In the genomic region with DNA sequence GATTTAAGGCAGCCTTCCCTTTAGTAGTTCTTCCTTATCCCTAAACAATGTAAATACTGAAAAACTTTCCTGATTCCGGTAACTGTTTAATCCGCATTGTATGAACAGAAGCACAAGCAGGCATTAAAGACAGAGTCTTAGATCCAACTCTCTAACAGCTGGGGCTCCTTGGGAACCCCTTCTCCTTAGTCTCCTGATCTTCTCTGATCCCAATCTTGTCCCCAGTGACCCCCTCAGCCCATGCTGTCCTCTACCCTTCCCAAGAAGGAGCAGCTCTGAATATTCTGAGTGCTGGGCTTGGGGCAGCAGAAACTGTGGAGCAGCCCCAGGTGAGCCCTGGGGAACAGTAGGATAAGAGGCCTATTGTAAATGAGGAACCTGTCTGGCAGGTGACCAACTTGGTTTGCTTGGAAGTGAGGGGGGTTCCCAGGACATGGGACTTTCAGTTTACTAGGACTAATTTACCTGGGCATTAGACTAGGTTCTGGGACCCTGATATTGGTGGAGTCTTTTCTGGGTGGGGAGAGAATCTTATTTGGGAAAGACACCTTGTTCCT, we compare ENCODE assay signal across 17 cellular contexts. TPM values are rescaled to one million over a fixed set of nuclear protein-coding genes. Genes with fewer than 3 reads are reported as not detected.
DNase-seq lines count a peak whose midpoint lies in the region; ATAC-seq and TF ChIP-seq lines count a peak whose summit lies in the region.
"Had no signal": no experiment of that assay in that cellular context is flagged by ENCODE, and none has a peak within 500 bp of the region (broad histone marks: within the 10 kb centered on the region; RNA-seq: fewer than 3 reads in every experiment).

No MANE protein-coding gene starts in this region.

- no peaks in the 10 kb centered on the region for H3K4me1 Mint-ChIP-seq in T-helper 2 cell treated with Interferon-gamma antibody and Interleukin-4, amounts not matched to agents 5 μg/mL and 100 μg/mL, for 36 hours (ENCODE audit: low read depth)
- H3K4me1 Mint-ChIP-seq: CD4-positive, alpha-beta memory T cell had no signal

- DNase-seq in ELF-1 (ENCODE audit: low read depth, low spot score) (peak; percentile 60), NCI-H526 (lab: John Stamatoyannopoulos, UW) (peak; percentile 19 to 77), iPS-NIHi7 (ENCODE audit: extremely low spot score) (peak; percentile 14), osteoblast (ENCODE audit: insufficient read length, low spot score, missing footprints) (peak; percentile 71), NCI-H1694 (lab: John Stamatoyannopoulos, UW) (no peak), psoas muscle (no peak), NOMO-1 treated with dmso at 0.1 percent for 144 hours (lab: John Stamatoyannopoulos, UW; ENCODE audit: unreplicated experiment) (no peak)
- no peak for DNase-seq in T-helper 2 cell treated with Interferon-gamma antibody and Interleukin-4, amounts not matched to agents 5 μg/mL and 100 μg/mL, for 36 hours (ENCODE audit: low spot score)
- DNase-seq: CD4-positive, alpha-beta memory T cell; GOT3; KG1; NCI-H187 treated with DMSO at 0.1 percent for 48 hours; NCI-H2171; NCI-H69; SHP77 treated with DMSO at 0.1 percent for 48 hours; SK-N-SH had no signal

- H3K36me3 ChIP-seq in osteoblast (ENCODE audit: insufficient read depth, low read length): no peaks in the 10 kb centered on the region
- no peaks in the 10 kb centered on the region for H3K36me3 ChIP-seq in psoas muscle (ENCODE audit: insufficient read depth in 1 of 2, low read depth in 1 of 2)
- H3K36me3 ChIP-seq: BLaER1 had no signal

- no peaks in the 10 kb centered on the region for H3K9me3 ChIP-seq in osteoblast (ENCODE audit: low read depth, low read length)
- H3K9me3 ChIP-seq in psoas muscle: no peaks in the 10 kb centered on the region
- H3K9me3 ChIP-seq: BLaER1, SK-N-SH had no signal

- no peaks in the 10 kb centered on the region for H3K36me3 Mint-ChIP-seq in T-helper 2 cell treated with Interferon-gamma antibody and Interleukin-4, amounts not matched to agents 5 μg/mL and 100 μg/mL, for 36 hours (ENCODE audit: low read depth)
- H3K36me3 Mint-ChIP-seq: CD4-positive, alpha-beta memory T cell had no signal

- peaks cover 4% of the 10 kb centered on the region for H3K4me1 ChIP-seq in osteoblast (ENCODE audit: insufficient read depth, low read length)
- no peaks in the 10 kb centered on the region for H3K4me1 ChIP-seq in psoas muscle
- H3K4me1 ChIP-seq: BLaER1 had no signal

- H3K4me3 ChIP-seq in osteoblast (ENCODE audit: insufficient read depth, low read length) (no peak overlapping the region), psoas muscle (no peak overlapping the region)
- H3K4me3 ChIP-seq: BLaER1 had no signal

- intact Hi-C loops in psoas muscle (cut with DNase I): loop anchor here in 1 of 2 donors (5.0 kb wide), 1 partner anchor 37 kb away; no protein-coding TSS in a partner anchor

- WGBS in psoas muscle, 3 donors: 79 to 90% (median 88%) methylated on average over 2 of the region's 2 CpGs

- no peak for ATAC-seq in psoas muscle

- H3K27me3 ChIP-seq in osteoblast (ENCODE audit: insufficient read depth, low read length) (no peaks in the 10 kb centered on the region), psoas muscle (ENCODE audit: insufficient read depth in 3 of 3, low read length in 2 of 3) (no peaks in the 10 kb centered on the region)
- H3K27me3 ChIP-seq: BLaER1 had no signal

- H3K9me3 Mint-ChIP-seq in T-helper 2 cell treated with Interferon-gamma antibody and Interleukin-4, amounts not matched to agents 5 μg/mL and 100 μg/mL, for 36 hours: no peaks in the 10 kb centered on the region
- H3K9me3 Mint-ChIP-seq: CD4-positive, alpha-beta memory T cell had no signal

- no peaks in the 10 kb centered on the region for H4K20me1 ChIP-seq in osteoblast (ENCODE audit: insufficient read depth, low read length)
- H4K20me1 ChIP-seq: BLaER1 had no signal

- H3K27me3 Mint-ChIP-seq in T-helper 2 cell treated with Interferon-gamma antibody and Interleukin-4, amounts not matched to agents 5 μg/mL and 100 μg/mL, for 36 hours (ENCODE audit: low read depth): peaks cover 10% of the 10 kb centered on the region

- H3K27ac Mint-ChIP-seq in T-helper 2 cell treated with Interferon-gamma antibody and Interleukin-4, amounts not matched to agents 5 μg/mL and 100 μg/mL, for 36 hours: no peak overlapping the region
- H3K27ac Mint-ChIP-seq: CD4-positive, alpha-beta memory T cell had no signal

- H3K27ac ChIP-seq in osteoblast (ENCODE audit: low read depth, low read length): no peak overlapping the region
- no peak overlapping the region for H3K27ac ChIP-seq in psoas muscle
- H3K27ac ChIP-seq: BLaER1 had no signal

- no peaks in the 10 kb centered on the region for H3K79me2 ChIP-seq in osteoblast (ENCODE audit: insufficient read depth, low read length)

- H3K4me3 Mint-ChIP-seq in T-helper 2 cell treated with Interferon-gamma antibody and Interleukin-4, amounts not matched to agents 5 μg/mL and 100 μg/mL, for 36 hours: no peak overlapping the region
- H3K4me3 Mint-ChIP-seq: CD4-positive, alpha-beta memory T cell had no signal

- TF ChIP-seq CTCF in osteoblast (IDR thresholded peaks at IDR 0.05; ENCODE audit: extremely low read depth, low read depth, low read length) (no peak), psoas muscle (IDR thresholded peaks at IDR 0.05) (no peak)

- H3K4me2 ChIP-seq in osteoblast (ENCODE audit: insufficient read depth, low read length): no peak overlapping the region
- H3K4me2 ChIP-seq: BLaER1, SK-N-SH had no signal

- H2AFZ ChIP-seq in osteoblast (ENCODE audit: low read length): no peak overlapping the region

RNA-seq across cellular contexts. Expression of gene SLC30A4, which starts 13.0 kb away (rescaled TPM):
- total RNA-seq in osteoblast (17.4 and 19.5 TPM in 2 replicates), psoas muscle (1 to 10 TPM; 1.9 to 2.2 (median 2.1) TPM)
- polyA plus RNA-seq in psoas muscle: 1 to 10 TPM in 1 of 3 donors, under 1 TPM in 2; 0.59 to 1.6 (median 0.95) TPM

RNA-seq across cellular contexts. Expression of gene BLOC1S6, which starts 51.6 kb away (rescaled TPM):
- 103 and 104 TPM in 2 replicates for total RNA-seq in osteoblast
- total RNA-seq in psoas muscle: 10 to 100 TPM; 23.7 to 55.2 (median 30.3) TPM
- 10 to 100 TPM; 14.3 to 45.9 (median 31.7) TPM for polyA plus RNA-seq in psoas muscle

Comparison
In these comparisons a context has a peak if more than half of its experiments do, and no peak if none do; other contexts are left out.
1. DNase-seq: peak in ELF-1 (single experiment), NCI-H526 (2 of 2), iPS-NIHi7 (single experiment) and osteoblast (single experiment); none in NCI-H1694 (single experiment), psoas muscle (0 of 2), T-helper 2 cell treated with Interferon-gamma antibody and Interleukin-4, amounts not matched to agents 5 μg/mL and 100 μg/mL, for 36 hours (single experiment) and NOMO-1 treated with dmso at 0.1 percent for 144 hours (single experiment).